In genomic region chr6:2875840-2876207, GRCh38 we compare ENCODE assay signal across 8 cellular contexts. TPM values are rescaled to one million over a fixed set of nuclear protein-coding genes. Genes with fewer than 3 reads are reported as not detected.
A peak's percentile ranks its signal among the peaks of the same experiment; 100 is the strongest.
DNase-seq lines count a peak whose midpoint lies in the region; ATAC-seq and TF ChIP-seq lines count a peak whose summit lies in the region.

No MANE protein-coding gene starts in this region.

- peak overlapping the region; percentile 93 to 98 for H3K27ac Mint-ChIP-seq in effector memory CD8-positive, alpha-beta T cell

- TF ChIP-seq CTCF in tibial artery (IDR thresholded peaks at IDR 0.05): no peak

- H3K4me3 Mint-ChIP-seq in effector memory CD8-positive, alpha-beta T cell: peak overlapping the region; percentile 92 to 96

- peaks cover 33% of the 10 kb centered on the region for H3K4me1 ChIP-seq in mesodermal cell (ENCODE audit: control insufficient read depth, insufficient read depth, low read length, poor library complexity, severe bottlenecking)
- H3K4me1 ChIP-seq in tibial artery: peaks cover 0 to 28% (median 19%) of the 10 kb centered on the region in 4 donors

- peaks cover 8% of the 10 kb centered on the region for H3K36me3 Mint-ChIP-seq in effector memory CD8-positive, alpha-beta T cell (ENCODE audit: insufficient read depth)

- H3K4me3 ChIP-seq in mesodermal cell (ENCODE audit: extremely low read depth, insufficient read depth, low read length, poor library complexity, severe bottlenecking): peak overlapping the region; percentile 42
- peak overlapping the region; percentile 54 to 58 for H3K4me3 ChIP-seq in tibial artery

- WGBS in mesodermal cell (ENCODE audit: insufficient coverage in 2 of 2), 2 experiments: 0 to 3% methylated on average over 6 to 17 of the region's 32 CpGs

- H3K27me3 ChIP-seq in tibial artery: no peaks in the 10 kb centered on the region

- H3K9me3 ChIP-seq in mesodermal cell (ENCODE audit: control insufficient read depth, low read length) (no peaks in the 10 kb centered on the region), tibial artery (no peaks in the 10 kb centered on the region)

- H3K27me3 Mint-ChIP-seq in effector memory CD8-positive, alpha-beta T cell: no peaks in the 10 kb centered on the region

- no peak for DNase-seq in activated CD4-positive, CD25-positive, alpha-beta regulatory T cell treated with anti-CD3 and anti-CD28 coated beads, Interleukin-2, amount 50 U/mL, for 72 hours
- DNase-seq in activated CD4-positive, alpha-beta T cell treated with anti-CD3 and anti-CD28 coated beads, Interleukin-2, amount 50 U/mL, for 1 hour: peak; percentile 58
- no peak for DNase-seq in effector memory CD8-positive, alpha-beta T cell
- DNase-seq in tibial artery (no peak), NCI-H510A (lab: John Stamatoyannopoulos, UW) (no peak), hepatic stellate cell (ENCODE audit: low spot score) (no peak)

- peak; percentile 31 to 42 for ATAC-seq in activated CD4-positive, CD25-positive, alpha-beta regulatory T cell treated with anti-CD3 and anti-CD28 coated beads, Interleukin-2, amount 50 U/mL, for 24 hours
- peak; percentile 73 for ATAC-seq in effector memory CD8-positive, alpha-beta T cell (replicated peaks)

- H3K9me3 Mint-ChIP-seq in effector memory CD8-positive, alpha-beta T cell: no peaks in the 10 kb centered on the region

- peaks cover 51 to 70% of the 10 kb centered on the region in 2 donors for H3K4me1 Mint-ChIP-seq in effector memory CD8-positive, alpha-beta T cell (ENCODE audit: low read depth in 2 of 2)

- intact Hi-C loops in tibial artery (cut with DNase I; ENCODE audit: low total_unique reads): no loop called here

- H3K27ac ChIP-seq in mesodermal cell (ENCODE audit: low read depth, low read length, severe bottlenecking) (peak overlapping the region; percentile 93), tibial artery (peak overlapping the region; percentile 54 to 63)

- H3K36me3 ChIP-seq in mesodermal cell (ENCODE audit: control insufficient read depth, insufficient read depth, low read length): no peaks in the 10 kb centered on the region
- H3K36me3 ChIP-seq in tibial artery: no peaks in the 10 kb centered on the region

RNA-seq across cellular contexts. Expression of gene SERPINB9, which starts 27.3 kb away (rescaled TPM):
- polyA plus RNA-seq in mesodermal cell (2013, experiment 1 of 2): 66.1 TPM
- 65.9 TPM for polyA plus RNA-seq in mesodermal cell (2013, experiment 2 of 2)

RNA-seq across cellular contexts. Expression of gene SERPINB1, which starts 34.2 kb away (rescaled TPM):
- 26.2 TPM for polyA plus RNA-seq in mesodermal cell (2013, experiment 1 of 2)
- 29.6 TPM for polyA plus RNA-seq in mesodermal cell (2013, experiment 2 of 2)
